25 cellular contexts compared by ENCODE assay signal in the genomic region with DNA sequence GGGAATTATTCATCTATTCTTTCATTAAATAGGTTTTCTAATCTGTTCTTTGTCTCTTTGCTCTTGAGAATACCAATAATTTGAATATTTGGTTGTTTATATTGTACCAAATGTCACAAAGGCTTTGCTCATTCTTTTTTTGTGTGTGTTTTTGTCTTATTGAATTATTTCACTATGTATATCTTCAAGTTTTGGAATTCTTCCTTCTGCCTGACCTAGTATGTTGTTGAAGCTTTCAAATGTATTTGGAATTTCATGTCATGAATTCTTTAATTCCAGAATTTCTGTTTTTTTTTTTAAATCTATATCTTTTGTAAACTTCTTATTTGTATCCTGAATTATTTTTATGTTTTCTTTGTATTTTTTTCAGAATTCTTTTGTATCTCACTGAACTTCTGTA. TPM values are rescaled to one million over a fixed set of nuclear protein-coding genes. Genes with fewer than 3 reads are reported as not detected.
DNase-seq lines count a peak whose midpoint lies in the region; ATAC-seq, FAIRE-seq and TF ChIP-seq lines count a peak whose summit lies in the region.
"Had no signal": no experiment of that assay in that cellular context is flagged by ENCODE, and none has a peak within 500 bp of the region (broad histone marks: within the 10 kb centered on the region; RNA-seq: fewer than 3 reads in every experiment).

No MANE protein-coding gene starts in this region.

- H3K4me3 ChIP-seq in HEK293 (ENCODE audit: low read depth, low read length) (no peak overlapping the region), K562 (no peak overlapping the region)
- H3K4me3 ChIP-seq: BLaER1 had no signal

- H3K9me3 Mint-ChIP-seq in effector memory CD8-positive, alpha-beta T cell: peaks cover 16 to 51% of the 10 kb centered on the region in 2 donors

- BruUV-seq in K562 (replicated peaks; lab: Mats Ljungman, UMichigan): no TSS peak

- TF ChIP-seq POLR2A in K562 (conservative IDR thresholded peaks at IDR 0.05): no peak

- no peak for ATAC-seq in K562
- ATAC-seq in effector memory CD8-positive, alpha-beta T cell (replicated peaks): no peak

- no peak for TF ChIP-seq CTCF in HEK293 (tag by site-specific recombination; IDR thresholded peaks at IDR 0.05)
- TF ChIP-seq CTCF in K562 (IDR thresholded peaks at IDR 0.05 in 2 of 3, conservative IDR thresholded peaks at IDR 0.05 in 1 of 3; ENCODE audit: insufficient read depth in 2 of 3, low read depth in 1 of 3, low read length in 3 of 3): no peak

- H3K36me3 ChIP-seq in HEK293 (ENCODE audit: control insufficient read depth in 2 of 2, insufficient read depth in 1 of 2, low read length in 2 of 2) (no peaks in the 10 kb centered on the region), K562 (ENCODE audit: control insufficient read depth, insufficient read depth, low read length) (no peaks in the 10 kb centered on the region)
- H3K36me3 ChIP-seq: BE2C, BLaER1 had no signal

- no peak overlapping the region for H2AFZ ChIP-seq in K562 (ENCODE audit: low read depth, low read length)

- peaks cover 0 to 7% of the 10 kb centered on the region in 2 donors for H3K27me3 Mint-ChIP-seq in effector memory CD8-positive, alpha-beta T cell

- H3K4me1 ChIP-seq in HEK293 (ENCODE audit: control insufficient read depth, insufficient read depth, low read length) (no peaks in the 10 kb centered on the region), K562 (replicated peaks in 1 of 2; ENCODE audit: control insufficient read depth in 2 of 2, insufficient read depth in 2 of 2, low read length in 2 of 2) (no peaks in the 10 kb centered on the region)
- H3K4me1 ChIP-seq: BE2C, BLaER1 had no signal

- DNase-seq in K562 (ENCODE audit: extremely low read depth in 1 of 4, low spot score in 3 of 4) (no peak), NCI-H2227 (lab: John Stamatoyannopoulos, UW; ENCODE audit: unreplicated experiment) (no peak), posterior vena cava (ENCODE audit: low spot score) (no peak)
- no peak for DNase-seq in effector memory CD8-positive, alpha-beta T cell
- DNase-seq: 8988T; ACHN; BE2C; C1 segment of cervical spinal cord; CD4-positive, alpha-beta memory T cell; CD4-positive, CD25-positive, alpha-beta regulatory T cell; CD8-positive, alpha-beta memory T cell; COR-L47; DMS 273 treated with DMSO at 0.1 percent for 48 hours; DMS153; DMS53; DMS79; DND-41; EL; GF-D8 had no signal

- H3K9me3 ChIP-seq in HEK293 (ENCODE audit: control insufficient read depth, insufficient read depth, low read depth, low read length) (peaks cover 7% of the 10 kb centered on the region; the same call in 1 of the 2 replicates), K562 (replicated peaks; ENCODE audit: control insufficient read depth, insufficient read depth, low read depth, low read length) (peaks cover 2% of the 10 kb centered on the region)
- H3K9me3 ChIP-seq: BE2C had no signal

- no peaks in the 10 kb centered on the region for H3K27me3 ChIP-seq in K562 (ENCODE audit: control insufficient read depth in 2 of 2, insufficient read depth in 2 of 2, low read length in 2 of 2)
- H3K27me3 ChIP-seq: BLaER1 had no signal

- no peak overlapping the region for H3K27ac Mint-ChIP-seq in effector memory CD8-positive, alpha-beta T cell
- H3K27ac Mint-ChIP-seq: CD14-positive monocyte; CD4-positive, alpha-beta memory T cell; CD4-positive, CD25-positive, alpha-beta regulatory T cell had no signal

- H3K36me3 Mint-ChIP-seq in effector memory CD8-positive, alpha-beta T cell (ENCODE audit: insufficient read depth): no peaks in the 10 kb centered on the region

- H3K27ac ChIP-seq in HEK293 (ENCODE audit: extremely low read depth, low read depth, low read length): no peak overlapping the region
- H3K27ac ChIP-seq in K562 (ENCODE audit: extremely low read depth, low read depth, low read length): no peak overlapping the region
- H3K27ac ChIP-seq: BLaER1 had no signal

- H3K9me1 ChIP-seq in K562 (ENCODE audit: control insufficient read depth, insufficient read depth, low read length): no peaks in the 10 kb centered on the region

- no peak overlapping the region for H3K9ac ChIP-seq in K562 (ENCODE audit: insufficient read depth in 1 of 2, low read depth in 2 of 2, low read length in 2 of 2)
- H3K9ac ChIP-seq: BLaER1 had no signal

- in situ Hi-C loops in K562 (cut with MboI): no loop called here

- no peak overlapping the region for H3K4me2 ChIP-seq in K562 (ENCODE audit: insufficient read depth, low read length)
- H3K4me2 ChIP-seq: BLaER1 had no signal

- no peaks in the 10 kb centered on the region for H4K20me1 ChIP-seq in K562 (replicated peaks; ENCODE audit: control insufficient read depth, insufficient read depth, low read length)
- H4K20me1 ChIP-seq: BLaER1 had no signal

- no peak for TF ChIP-seq EP300 in K562 (IDR thresholded peaks at IDR 0.05; ENCODE audit: low read length)

- CTCF ChIA-PET in HEK293 (lab: Yijun Ruan, JAX) (interaction anchor here (0.6 to 1.2 kb wide), 3 partner anchors 26 to 425 kb away, joined by 3 to 4 read pairs (median 4); no protein-coding TSS in a partner anchor), K562 (lab: Yijun Ruan, JAX; ENCODE audit: low intra/inter-chr PET ratio) (no interaction called here)

- no peak overlapping the region for H3K4me3 Mint-ChIP-seq in effector memory CD8-positive, alpha-beta T cell
- H3K4me3 Mint-ChIP-seq: CD14-positive monocyte; CD4-positive, alpha-beta memory T cell; CD4-positive, CD25-positive, alpha-beta regulatory T cell; CD8-positive, alpha-beta memory T cell had no signal

- FAIRE-seq in K562 (lab: Jason Lieb, UNC): peak; percentile 52
- FAIRE-seq: A204.1, GM12891, GM19239 had no signal

- no peaks in the 10 kb centered on the region for H3K79me2 ChIP-seq in K562 (ENCODE audit: control insufficient read depth, insufficient read depth, low read length)

- H3K4me1 Mint-ChIP-seq in effector memory CD8-positive, alpha-beta T cell (ENCODE audit: low read depth in 2 of 2): peaks cover 5 to 24% of the 10 kb centered on the region in 2 donors
- H3K4me1 Mint-ChIP-seq: CD14-positive monocyte had no signal

- no peak for TF ChIP-seq RAD21 in K562 (CRISPR knock-in tag; conservative IDR thresholded peaks at IDR 0.05 in 1 of 2, IDR thresholded peaks at IDR 0.05 in 1 of 2)

- POLR2A ChIA-PET in HEK293 (lab: Yijun Ruan, JAX): no interaction called here
- POLR2A ChIA-PET in K562 (lab: Yijun Ruan, JAX): no interaction called here

- intact Hi-C loops in K562 (cut with micrococcal nuclease) (no loop called here), posterior vena cava (cut with DNase I) (no loop called here)

TF ChIP-seq in HEK293, 187 proteins besides CTCF, POLR2A, EP300 and RAD21 (continues in another document):
- TF ChIP-seq, protein P1, sequence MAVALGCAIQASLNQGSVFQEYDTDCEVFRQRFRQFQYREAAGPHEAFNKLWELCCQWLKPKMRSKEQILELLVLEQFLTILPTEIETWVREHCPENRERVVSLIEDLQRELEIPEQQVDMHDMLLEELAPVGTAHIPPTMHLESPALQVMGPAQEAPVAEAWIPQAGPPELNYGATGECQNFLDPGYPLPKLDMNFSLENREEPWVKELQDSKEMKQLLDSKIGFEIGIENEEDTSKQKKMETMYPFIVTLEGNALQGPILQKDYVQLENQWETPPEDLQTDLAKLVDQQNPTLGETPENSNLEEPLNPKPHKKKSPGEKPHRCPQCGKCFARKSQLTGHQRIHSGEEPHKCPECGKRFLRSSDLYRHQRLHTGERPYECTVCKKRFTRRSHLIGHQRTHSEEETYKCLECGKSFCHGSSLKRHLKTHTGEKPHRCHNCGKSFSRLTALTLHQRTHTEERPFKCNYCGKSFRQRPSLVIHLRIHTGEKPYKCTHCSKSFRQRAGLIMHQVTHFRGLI (tag by site-specific recombination; IDR thresholded peaks at IDR 0.05): no peak
- no peak for TF ChIP-seq ZBTB21 (tag by site-specific recombination; IDR thresholded peaks at IDR 0.05)
- no peak for TF ChIP-seq OSR2 (tag by site-specific recombination; IDR thresholded peaks at IDR 0.05)
- TF ChIP-seq ZNF530 (tag by site-specific recombination; IDR thresholded peaks at IDR 0.05; ENCODE audit: low read depth): no peak
- TF ChIP-seq SETDB1 (IDR thresholded peaks at IDR 0.05; ENCODE audit: insufficient read length, low read length): peak; percentile 66

RNA-seq across cellular contexts. Expression of gene HLA-B, which starts 16.8 kb away (rescaled TPM):
- 1.2 TPM in 1 of 2 replicates, not detected in the other for total RNA-seq in K562 (2011; cell fraction: chromatin; rRNA removed; ENCODE audit: low replicate concordance)
- 4.2 and 5.5 TPM in 2 replicates for total RNA-seq in K562 (2011; cell fraction: nucleolus; rRNA removed)
- 0.59 and 0.69 TPM in 2 replicates for total RNA-seq in K562 (2011; cell fraction: nucleoplasm; rRNA removed)
- total RNA-seq in K562 (2014; rRNA removed): 0.24 and 0.41 TPM in 2 replicates
- total RNA-seq in K562 (2014; rRNA removed; fragmentation: Illumina TruSeq; extraction: Trizol): not detected in 2 replicates
- total RNA-seq in K562 (2015; rRNA removed; fragmentation: Illumina TruSeq; extraction: Trizol): 0.65 and 1.4 TPM in 2 replicates
- 9.7 and 11.5 TPM in 2 replicates for total RNA-seq in K562 (2021)
- 0.31 and 0.98 TPM in 2 replicates for polyA plus RNA-seq in K562 (2011; rRNA removed)
- polyA plus RNA-seq in K562 (2011; cell fraction: cytosol; rRNA removed): 0.15 and 0.46 TPM in 2 replicates
- 0.21 and 2.2 TPM in 2 replicates for polyA plus RNA-seq in K562 (2011; cell fraction: nucleus; rRNA removed)
- 0.92 and 2.4 TPM in 2 replicates for polyA plus RNA-seq in K562 (2012)
- 0.55 TPM in 1 of 2 replicates, not detected in the other for polyA plus RNA-seq in K562 (2014; fragmentation: Illumina TruSeq; extraction: Trizol)
- under 1 TPM; 0.07 to 0.66 TPM for polyA plus RNA-seq in K562 (2014; fragmentation: Nextera tagmentation; extraction: Ambion mirVana)
- polyA plus RNA-seq in K562 (2014; rRNA removed): 0.49 and 1.7 TPM in 2 replicates
- not detected in 2 replicates for polyA minus RNA-seq in K562 (2011; rRNA and poly(A)+ RNA removed)
- polyA minus RNA-seq in K562 (2011; cell fraction: cytosol; rRNA and poly(A)+ RNA removed): 2.4 and 4.1 TPM in 2 replicates
- 0.54 and 0.56 TPM in 2 replicates for polyA minus RNA-seq in K562 (2011; cell fraction: nucleus; rRNA and poly(A)+ RNA removed)
- total RNA-seq in posterior vena cava: 100 to 1,000 TPM; 525 to 620 TPM

Comparison
In these comparisons a context has a peak if more than half of its experiments do, and no peak if none do; other contexts are left out.
1. RNA of gene HLA-B, which starts 16.8 kb away (total RNA-seq): 525 to 620 TPM in posterior vena cava; 0.24 to 11.5 TPM in K562; every median in the first group is over 10 times any median in the second.
2. Of the 44 proteins assayed by ChIP-seq in both K562 and HEK293: peak only in K562: TRIM28; only in HEK293: SETDB1; in both: none; in neither: 42.